In the genomic region with DNA sequence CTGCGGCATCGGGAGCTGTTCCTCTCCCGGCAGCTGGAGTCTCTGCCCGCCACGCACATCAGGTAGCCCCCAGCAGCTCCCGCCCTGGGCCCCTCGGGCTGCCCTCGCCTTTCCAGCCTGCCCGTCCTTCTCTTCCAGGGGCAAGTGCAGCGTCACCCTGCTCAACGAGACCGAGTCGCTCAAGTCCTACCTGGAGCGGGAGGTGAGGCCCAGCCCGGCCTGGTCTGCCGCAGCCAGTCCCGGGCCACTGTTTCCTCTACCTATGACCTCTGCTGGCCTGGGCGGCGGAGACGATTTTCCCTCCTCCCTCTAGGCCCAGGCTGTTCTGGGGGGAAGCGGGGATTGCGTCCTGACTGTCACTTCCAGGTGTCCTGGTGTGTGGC, we compare ENCODE assay signal across 21 cellular contexts. TPM values are rescaled to one million over a fixed set of nuclear protein-coding genes. Genes with fewer than 3 reads are reported as not detected.
DNase-seq lines count a peak whose midpoint lies in the region; FAIRE-seq and TF ChIP-seq lines count a peak whose summit lies in the region.
"Had no signal": no experiment of that assay in that cellular context is flagged by ENCODE, and none has a peak within 500 bp of the region (broad histone marks: within the 10 kb centered on the region; RNA-seq: fewer than 3 reads in every experiment).

No MANE protein-coding gene starts in this region.

- H3K4me3 ChIP-seq in BE2C (ENCODE audit: low read depth, low read length) (no peak overlapping the region), kidney (ENCODE audit: low read length in 2 of 2) (no peak overlapping the region), neuronal stem cell (ENCODE audit: low read length in 2 of 2) (no peak overlapping the region)
- H3K4me3 ChIP-seq: A549; BLaER1 treated with 17β-estradiol and CSF1 and Interleukin-3, amounts not matched to agents 10 nM and 100 nM had no signal

- TF ChIP-seq CTCF in BE2C (IDR thresholded peaks at IDR 0.05; ENCODE audit: low read depth, low read length) (no peak), RWPE1 (conservative IDR thresholded peaks at IDR 0.05; ENCODE audit: low read depth) (no peak), kidney (IDR thresholded peaks at IDR 0.05; ENCODE audit: borderline replicate concordance, extremely low read depth, insufficient read depth) (no peak)

- H3K23ac ChIP-seq in neuronal stem cell (ENCODE audit: low read depth, low read length, poor library complexity) = peak overlapping the region; percentile 31

- H2BK15ac ChIP-seq in neuronal stem cell (ENCODE audit: low read length) = no peak overlapping the region

- WGBS in neuronal stem cell (ENCODE audit: extremely low coverage in 2 of 2, insufficient read length in 2 of 2, insufficient replicate concordance in 1 of 2), 2 donors = no CpG with 5 or more reads among the region's 22 CpGs

- peak overlapping the region; percentile 56 for H3K27ac ChIP-seq in RWPE1
- H3K27ac ChIP-seq in kidney (ENCODE audit: low read depth in 2 of 2, low read length in 2 of 2) = no peak overlapping the region
- no peak overlapping the region for H3K27ac ChIP-seq in neuronal stem cell (replicated peaks; ENCODE audit: low read length)
- H3K27ac ChIP-seq: 22Rv1; A549; BLaER1 treated with 17β-estradiol and CSF1 and Interleukin-3, amounts not matched to agents 10 nM and 100 nM; C4-2B had no signal

- peak overlapping the region; percentile 24 for H2BK5ac ChIP-seq in neuronal stem cell (ENCODE audit: low read length)

- no peak overlapping the region for H2BK12ac ChIP-seq in neuronal stem cell (ENCODE audit: low read length)

- no peak overlapping the region for H3K4me2 ChIP-seq in neuronal stem cell (ENCODE audit: insufficient read depth, low read length, poor library complexity, severe bottlenecking)
- H3K4me2 ChIP-seq: A549; BLaER1 treated with 17β-estradiol and CSF1 and Interleukin-3, amounts not matched to agents 10 nM and 100 nM had no signal

- H3K79me1 ChIP-seq in neuronal stem cell (ENCODE audit: low read depth, low read length) = peaks cover 30% of the 10 kb centered on the region

- H3K9ac ChIP-seq in kidney (ENCODE audit: low read length in 2 of 2) (no peak overlapping the region), neuronal stem cell (ENCODE audit: low read depth, low read length, poor library complexity) (no peak overlapping the region)

- H2BK120ac ChIP-seq in neuronal stem cell (ENCODE audit: low read depth, low read length) = no peak overlapping the region

- DNase-seq in BE2C = peak; percentile 5
- no peak for DNase-seq in RWPE1 (ENCODE audit: low spot score)
- peak; percentile 72 for DNase-seq in kidney
- DNase-seq in neuronal stem cell (ENCODE audit: low spot score) = no peak
- no peak for DNase-seq in NCI-H2171 treated with DMSO at 0.1 percent for 48 hours (lab: John Stamatoyannopoulos, UW)
- no peak for DNase-seq in ACHN
- DNase-seq in middle frontal gyrus (ENCODE audit: extremely low spot score, low spot score) = no peak
- DNase-seq: Calu3; CD4-positive, alpha-beta T cell; DMS79 treated with DMSO at 0.1 percent for 48 hours; GF-D8 had no signal

- H3K9me3 ChIP-seq in BE2C (no peaks in the 10 kb centered on the region), kidney (ENCODE audit: control insufficient read depth in 1 of 2, low read length in 2 of 2) (no peaks in the 10 kb centered on the region), neuronal stem cell (replicated peaks in 1 of 2; ENCODE audit: control insufficient read depth in 2 of 2, insufficient read depth in 1 of 2, low read depth in 1 of 2, low read length in 2 of 2) (peaks cover 0 to 2% of the 10 kb centered on the region in 2 donors)
- H3K9me3 ChIP-seq: A549; BLaER1 treated with 17β-estradiol and CSF1 and Interleukin-3, amounts not matched to agents 10 nM and 100 nM; Caco-2 had no signal

- no peak overlapping the region for H3K14ac ChIP-seq in neuronal stem cell (ENCODE audit: low read length)

- H4K91ac ChIP-seq in neuronal stem cell (ENCODE audit: low read depth, low read length, poor library complexity) = no peak overlapping the region

- in situ Hi-C loops in ACHN (cut with HindIII; ENCODE audit: low pct_ligation_motif_present, low pct_unique_long_range_greater_than_20kb, low sequenced_read_pairs) = no loop called here

- no peak overlapping the region for H3K18ac ChIP-seq in neuronal stem cell (ENCODE audit: low read length)

- no peak overlapping the region for H3K4ac ChIP-seq in neuronal stem cell (ENCODE audit: low read length)

- H2AFZ ChIP-seq in neuronal stem cell (ENCODE audit: low read length) = no peak overlapping the region

- no peak overlapping the region for H4K8ac ChIP-seq in neuronal stem cell (ENCODE audit: low read depth, low read length)

- CTCF ChIA-PET in RWPE1 (lab: Yijun Ruan, JAX) = interaction anchor here (0.7 kb wide), 1 partner anchor 30 kb away, joined by 3 read pairs; no protein-coding TSS in a partner anchor

- POLR2A ChIA-PET in RWPE1 (lab: Yijun Ruan, JAX; ENCODE audit: low non-redundant PET) = no interaction called here

- H3K27me3 ChIP-seq in BE2C (no peaks in the 10 kb centered on the region), neuronal stem cell (ENCODE audit: control insufficient read depth in 3 of 3, insufficient read depth in 3 of 3, low read depth in 1 of 3, low read length in 3 of 3) (no peaks in the 10 kb centered on the region)
- H3K27me3 ChIP-seq: BLaER1 treated with 17β-estradiol and CSF1 and Interleukin-3, amounts not matched to agents 10 nM and 100 nM had no signal

- peak overlapping the region; percentile 28 for H2AK5ac ChIP-seq in neuronal stem cell (ENCODE audit: low read depth, low read length)

- H3K4me1 ChIP-seq in BE2C (peaks cover 8% of the 10 kb centered on the region), kidney (ENCODE audit: control insufficient read depth in 1 of 2, insufficient read depth in 1 of 2, low read depth in 1 of 2, low read length in 2 of 2) (no peaks in the 10 kb centered on the region), neuronal stem cell (ENCODE audit: control insufficient read depth in 2 of 2, insufficient read depth in 1 of 2, low read depth in 1 of 2, low read length in 2 of 2) (no peaks in the 10 kb centered on the region)
- H3K4me1 ChIP-seq: Caco-2 had no signal

- intact Hi-C loops in kidney (cut with DNase I) = no loop called here

- peaks cover 74% of the 10 kb centered on the region for H3K36me3 ChIP-seq in BE2C
- H3K36me3 ChIP-seq in kidney (ENCODE audit: control insufficient read depth in 1 of 2, insufficient read depth in 2 of 2, low read length in 2 of 2) = peaks cover 6% of the 10 kb centered on the region in 2 donors
- peaks cover 46 to 80% of the 10 kb centered on the region in 2 donors for H3K36me3 ChIP-seq in neuronal stem cell (replicated peaks in 1 of 2; ENCODE audit: control insufficient read depth in 2 of 2, insufficient read depth in 2 of 2, low read length in 2 of 2)

- no peak for FAIRE-seq in kidney (lab: Jason Lieb, UNC)
- FAIRE-seq: A549, D721Med, G401.6, GM12891, GM19239 had no signal

RNA-seq across cellular contexts. Expression of a gene that starts 24.5 kb away (rescaled TPM):
- 2,068 TPM for polyA plus RNA-seq in BE2C (2012; ENCODE audit: insufficient read depth, insufficient read length, low read depth)
- total RNA-seq in kidney = 357 TPM
- polyA plus RNA-seq in kidney (ENCODE audit: insufficient read depth, low read depth, low replicate concordance) = 338 TPM
- 16.9 TPM for polyA plus RNA-seq in neuronal stem cell (2013, experiment 1 of 2)
- polyA plus RNA-seq in neuronal stem cell (2013, experiment 2 of 2) = 15.2 TPM

RNA-seq across cellular contexts. Expression of a gene that starts 30.5 kb away (rescaled TPM):
- polyA plus RNA-seq in BE2C (2012; ENCODE audit: insufficient read depth, insufficient read length, low read depth) = 121 TPM
- total RNA-seq in kidney = 112 TPM
- polyA plus RNA-seq in kidney (ENCODE audit: insufficient read depth, low read depth, low replicate concordance) = 30.4 TPM
- polyA plus RNA-seq in neuronal stem cell (2013, experiment 1 of 2) = 199 TPM
- polyA plus RNA-seq in neuronal stem cell (2013, experiment 2 of 2) = 194 TPM

RNA-seq across cellular contexts. Expression of a gene that starts 36.6 kb away (rescaled TPM):
- polyA plus RNA-seq in BE2C (2012; ENCODE audit: insufficient read depth, insufficient read length, low read depth) = 451 TPM
- 381 TPM for total RNA-seq in kidney
- 272 TPM for polyA plus RNA-seq in kidney (ENCODE audit: insufficient read depth, low read depth, low replicate concordance)
- 98.0 TPM for polyA plus RNA-seq in neuronal stem cell (2013, experiment 1 of 2)
- 93.7 TPM for polyA plus RNA-seq in neuronal stem cell (2013, experiment 2 of 2)
- total RNA-seq: A172 had no signal

RNA-seq across cellular contexts. Expression of a gene that starts 40.9 kb away (rescaled TPM):
- 40.9 TPM for polyA plus RNA-seq in BE2C (2012; ENCODE audit: insufficient read depth, insufficient read length, low read depth)
- 13.2 TPM for total RNA-seq in kidney
- polyA plus RNA-seq in kidney (ENCODE audit: insufficient read depth, low read depth, low replicate concordance) = 6.9 TPM
- 13.4 TPM for polyA plus RNA-seq in neuronal stem cell (2013, experiment 1 of 2)
- 11.7 TPM for polyA plus RNA-seq in neuronal stem cell (2013, experiment 2 of 2)

RNA-seq across cellular contexts. Expression of a gene that starts 51.8 kb away (rescaled TPM):
- 2.7 TPM for polyA plus RNA-seq in BE2C (2012; ENCODE audit: insufficient read depth, insufficient read length, low read depth)
- 3.3 TPM for total RNA-seq in kidney
- 1.5 TPM for polyA plus RNA-seq in kidney (ENCODE audit: insufficient read depth, low read depth, low replicate concordance)
- polyA plus RNA-seq in neuronal stem cell (2013, experiment 1 of 2) = 0.21 TPM
- 0.21 TPM for polyA plus RNA-seq in neuronal stem cell (2013, experiment 2 of 2)
- total RNA-seq: A172 had no signal

Comparison
In these comparisons a context has a peak if more than half of its experiments do, and no peak if none do; other contexts are left out.
1. DNase-seq: peak in BE2C (single experiment) and kidney (single experiment); none in RWPE1 (single experiment), neuronal stem cell (single experiment), NCI-H2171 treated with DMSO at 0.1 percent for 48 hours (single experiment), ACHN (single experiment) and middle frontal gyrus (single experiment).